8 cellular contexts compared by ENCODE assay signal in genomic region chr3:153159771-153160397, GRCh38. TPM values are rescaled to one million over a fixed set of nuclear protein-coding genes. Genes with fewer than 3 reads are reported as not detected.
DNase-seq lines count a peak whose midpoint lies in the region; ATAC-seq and TF ChIP-seq lines count a peak whose summit lies in the region.

No MANE protein-coding gene starts in this region.

- H3K36me3 ChIP-seq in heart right ventricle, result peaks cover 0 to 4% (median 0%) of the 10 kb centered on the region in 9 donors
- no peaks in the 10 kb centered on the region for H3K36me3 ChIP-seq in mucosa of rectum (ENCODE audit: control insufficient read depth in 2 of 2, insufficient read depth in 2 of 2, low read length in 2 of 2)
- no peaks in the 10 kb centered on the region for H3K36me3 ChIP-seq in vagina

- H3K9ac ChIP-seq in mucosa of rectum (ENCODE audit: low read depth in 1 of 2, low read length in 2 of 2), result peak overlapping the region; percentile 90 to 95

- intact Hi-C loops in heart right ventricle (cut with DNase I) (loop anchor here in 8 of 10 donors (5.0 to 10.0 kb wide), 9 partner anchors 62 to 605 kb away; no protein-coding TSS in a partner anchor), left ventricle myocardium superior (cut with micrococcal nuclease) (loop anchor here (10.0 kb wide), 1 partner anchor 125 kb away; no protein-coding TSS in a partner anchor), vagina (cut with DNase I) (loop anchor here (10.0 kb wide), 1 partner anchor 115 kb away; no protein-coding TSS in a partner anchor)

- peaks cover 0 to 19% (median 17%) of the 10 kb centered on the region in 9 donors for H3K4me1 ChIP-seq in heart right ventricle
- peaks cover 10 to 20% of the 10 kb centered on the region in 2 donors for H3K4me1 ChIP-seq in mucosa of rectum (ENCODE audit: control insufficient read depth in 2 of 2, insufficient read depth in 2 of 2, low read length in 2 of 2)
- peaks cover 22% of the 10 kb centered on the region for H3K4me1 ChIP-seq in vagina

- DNase-seq in heart right ventricle (no peak), left ventricle myocardium superior (no peak), cardiac fibroblast (ENCODE audit: low read depth in 2 of 2) (no peak), vagina (ENCODE audit: extremely low spot score in 2 of 2) (no peak), NAMALWA (ENCODE audit: low spot score) (no peak), iPS-NIHi7 (ENCODE audit: extremely low spot score) (no peak)

- H3K4me3 ChIP-seq in heart right ventricle, result peak overlapping the region; percentile 68 to 96 (median 82)
- H3K4me3 ChIP-seq in cardiac fibroblast (replicated peaks in 1 of 2; ENCODE audit: low read depth in 2 of 2, low read length in 2 of 2), result peak overlapping the region; percentile 85 to 93
- peak overlapping the region; percentile 87 to 96 for H3K4me3 ChIP-seq in mucosa of rectum (ENCODE audit: low read length in 2 of 2)
- peak overlapping the region; percentile 85 to 87 for H3K4me3 ChIP-seq in vagina

- 84 to 85% methylated on average over 9 of the region's 9 CpGs for WGBS in heart right ventricle, 2 donors

- ATAC-seq in heart right ventricle (no peak), left ventricle myocardium superior (no peak), HG03354 (IDR thresholded peaks at IDR 0.05; ENCODE audit: poor library complexity, severe bottlenecking, unreplicated experiment) (no peak)

- no peak for TF ChIP-seq CTCF in heart right ventricle (IDR thresholded peaks at IDR 0.05)
- TF ChIP-seq CTCF in cardiac fibroblast (IDR thresholded peaks at IDR 0.05; ENCODE audit: low read depth, low read length), result no peak
- TF ChIP-seq CTCF in vagina (IDR thresholded peaks at IDR 0.05), result no peak

- no peaks in the 10 kb centered on the region for H3K9me3 ChIP-seq in heart right ventricle
- H3K9me3 ChIP-seq in mucosa of rectum (ENCODE audit: control insufficient read depth in 2 of 2, low read length in 2 of 2), result no peaks in the 10 kb centered on the region
- no peaks in the 10 kb centered on the region for H3K9me3 ChIP-seq in vagina

- H3K27me3 ChIP-seq in heart right ventricle, result no peaks in the 10 kb centered on the region
- no peaks in the 10 kb centered on the region for H3K27me3 ChIP-seq in mucosa of rectum (ENCODE audit: control insufficient read depth in 2 of 2, insufficient read depth in 2 of 2, low read length in 2 of 2)
- H3K27me3 ChIP-seq in vagina, result no peaks in the 10 kb centered on the region

- no peak for TF ChIP-seq POLR2A in vagina (IDR thresholded peaks at IDR 0.05)

- H3K27ac ChIP-seq in heart right ventricle, result peak overlapping the region; percentile 76 to 96 (median 88)
- peak overlapping the region; percentile 93 to 94 for H3K27ac ChIP-seq in mucosa of rectum (ENCODE audit: low read depth in 2 of 2, low read length in 2 of 2)
- H3K27ac ChIP-seq in vagina, result peak overlapping the region; percentile 92

RNA-seq across cellular contexts. Expression of gene RAP2B, which starts 2.1 kb away (rescaled TPM):
- total RNA-seq in heart right ventricle, result 10 to 100 TPM in 1 of 10 donors, 1 to 10 TPM in 9; 2.4 to 11.1 (median 3.6) TPM
- polyA plus RNA-seq in heart right ventricle, result 1 to 10 TPM; 1.1 to 1.3 TPM
- total RNA-seq in left ventricle myocardium superior, result 3.3 TPM
- total RNA-seq in vagina, result 16.0 TPM
